In the genomic region with DNA sequence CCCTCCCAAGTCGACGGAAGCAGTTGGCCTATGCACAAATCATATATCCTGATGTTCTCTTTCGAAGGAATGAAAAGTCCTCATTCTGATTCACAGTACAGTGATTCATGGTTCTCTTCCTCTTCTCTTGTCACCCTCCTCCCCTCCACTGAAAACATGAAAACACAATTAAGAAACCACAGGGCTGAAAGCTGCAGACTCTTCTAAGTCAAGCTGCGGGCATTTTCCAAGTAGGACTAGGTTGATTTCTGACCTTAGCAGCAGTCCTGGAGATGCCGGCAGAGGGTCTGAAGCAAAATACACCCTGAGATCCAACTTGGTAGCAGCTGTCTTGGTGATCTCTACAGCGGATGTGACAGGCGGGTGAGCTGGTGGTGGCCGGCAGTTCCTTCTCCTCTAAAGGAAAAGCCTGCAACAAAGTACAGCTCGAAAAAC, we compare ENCODE assay signal across 8 cellular contexts. TPM values are rescaled to one million over a fixed set of nuclear protein-coding genes. Genes with fewer than 3 reads are reported as not detected.
DNase-seq lines count a peak whose midpoint lies in the region; FAIRE-seq and TF ChIP-seq lines count a peak whose summit lies in the region.

No MANE protein-coding gene starts in this region.

- intact Hi-C loops in adrenal gland (cut with DNase I), result no loop called here
- intact Hi-C loops in lower leg skin (cut with DNase I; ENCODE audit: low total_unique reads), result no loop called here

- peak; percentile 91 for FAIRE-seq in GM19239 (lab: Jason Lieb, UNC)

- H3K36me3 ChIP-seq in adrenal gland (replicated peaks in 1 of 2), result no peaks in the 10 kb centered on the region

- H3K4me3 Mint-ChIP-seq in mesothelial cell of epicardium, result no peak overlapping the region

- H3K9me3 Mint-ChIP-seq in mesothelial cell of epicardium, result no peaks in the 10 kb centered on the region

- no peak for TF ChIP-seq POLR2A in adrenal gland (IDR thresholded peaks at IDR 0.05)
- no peak for TF ChIP-seq POLR2A in erythroblast (IDR thresholded peaks at IDR 0.05; ENCODE audit: low read length)
- TF ChIP-seq POLR2A in lower leg skin (IDR thresholded peaks at IDR 0.05), result no peak

- H3K27me3 Mint-ChIP-seq in mesothelial cell of epicardium (ENCODE audit: low read depth), result peaks cover 15% of the 10 kb centered on the region

- no peaks in the 10 kb centered on the region for H3K27me3 ChIP-seq in adrenal gland
- peaks cover 24% of the 10 kb centered on the region for H3K27me3 ChIP-seq in mononuclear cell (ENCODE audit: insufficient read depth, low read length)

- peaks cover 15% of the 10 kb centered on the region for H3K4me1 Mint-ChIP-seq in mesothelial cell of epicardium

- H3K4me1 ChIP-seq in adrenal gland (replicated peaks in 1 of 2), result peaks cover 5 to 19% of the 10 kb centered on the region in 2 donors
- peaks cover 50% of the 10 kb centered on the region for H3K4me1 ChIP-seq in mononuclear cell (ENCODE audit: insufficient read depth, low read length)

- H3K4me3 ChIP-seq in adrenal gland (peak overlapping the region in 1 of 4 donors; percentile 21), mononuclear cell (ENCODE audit: low read length) (peak overlapping the region; percentile 23), lower leg skin (ENCODE audit: low read depth, poor library complexity, severe bottlenecking) (no peak overlapping the region)

- TF ChIP-seq CTCF in adrenal gland (IDR thresholded peaks at IDR 0.05) (no peak), lower leg skin (IDR thresholded peaks at IDR 0.05) (no peak), mesothelial cell of epicardium (IDR thresholded peaks at IDR 0.05; ENCODE audit: unreplicated experiment) (no peak)

- WGBS in adrenal gland, 4 donors, result 56 to 70% (median 66%) methylated on average over 9 of the region's 9 CpGs
- WGBS in lower leg skin, 2 donors, result 83 to 86% methylated on average over 9 of the region's 9 CpGs

- DNase-seq in GM19239 (ENCODE audit: insufficient read length, low spot score) (no peak), HK-2 (ENCODE audit: unreplicated experiment) (peak; percentile 46), adrenal gland (peak in 5 of 7 donors; percentile 13 to 61 (median 30)), AML-193 (lab: John Stamatoyannopoulos, UW) (no peak), erythroblast (lab: John Stamatoyannopoulos, UW) (no peak), lower leg skin (ENCODE audit: low spot score in 2 of 2) (no peak), mesothelial cell of epicardium (ENCODE audit: low spot score in 2 of 2, unreplicated experiment in 2 of 2) (no peak)

- H3K9me3 ChIP-seq in adrenal gland (replicated peaks in 1 of 3), result no peaks in the 10 kb centered on the region
- H3K9me3 ChIP-seq in mononuclear cell (ENCODE audit: low read depth, low read length), result no peaks in the 10 kb centered on the region

- H3K27ac ChIP-seq in adrenal gland, result peak overlapping the region in 3 of 5 donors; percentile 3 to 80 (median 43)

- no peaks in the 10 kb centered on the region for H3K36me3 Mint-ChIP-seq in mesothelial cell of epicardium

- no peak overlapping the region for H3K27ac Mint-ChIP-seq in mesothelial cell of epicardium

RNA-seq across cellular contexts. Expression of a gene that starts 6.2 kb away (rescaled TPM):
- total RNA-seq in adrenal gland (10 to 100 TPM in 1 of 8 donors, 1 to 10 TPM in 7; 2.4 to 13.4 (median 6.7) TPM), mononuclear cell (10.9 TPM), lower leg skin (10 to 100 TPM; 13.8 to 18.2 (median 17.5) TPM), mesothelial cell of epicardium (10.1 to 11.7 TPM (median 11.5 TPM) in 3 replicates)
- polyA plus RNA-seq in adrenal gland, result 1 to 10 TPM; 1.2 to 9.3 (median 2.2) TPM

Comparison
In these comparisons a context has a peak if more than half of its experiments do, and no peak if none do; other contexts are left out.
1. DNase-seq: peak in HK-2 (single experiment) and adrenal gland (5 of 7); none in GM19239 (single experiment), AML-193 (0 of 2), erythroblast (0 of 2), lower leg skin (0 of 2) and mesothelial cell of epicardium (0 of 2).